In genomic region chr18:79387615-79388014, GRCh38 we compare ENCODE assay signal across 17 cellular contexts.
"Had no signal": no experiment of that assay in that cellular context is flagged by ENCODE, and none has a peak within 500 bp of the region (broad histone marks: within the 10 kb centered on the region; RNA-seq: fewer than 3 reads in every experiment).

No MANE protein-coding gene starts in this region.

- H3K9me3 Mint-ChIP-seq: naive thymus-derived CD8-positive, alpha-beta T cell; stimulated activated effector memory CD8-positive, alpha-beta T cell treated with anti-CD3 and anti-CD28 coated beads, Interleukin-12 subunit alpha, Interleukin-12 subunit beta, amount 100 ng/mL, for 72 hours; stimulated activated naive CD8-positive, alpha-beta T cell treated with anti-CD3 and anti-CD28 coated beads, Interleukin-15, Interleukin-2, amounts not matched to agents 100 ng/mL and 50 ng/mL, for 24 hours had no signal

- H3K4me2 ChIP-seq: smooth muscle cell had no signal

- H3K4me3 Mint-ChIP-seq: stimulated activated effector memory CD8-positive, alpha-beta T cell treated with anti-CD3 and anti-CD28 coated beads, Interleukin-12 subunit alpha, Interleukin-12 subunit beta, amount 100 ng/mL, for 72 hours; stimulated activated naive CD8-positive, alpha-beta T cell treated with anti-CD3 and anti-CD28 coated beads, Interleukin-15, Interleukin-2, amounts not matched to agents 100 ng/mL and 50 ng/mL, for 24 hours had no signal

- DNase-seq: dermis blood vessel endothelial cell; foreskin melanocyte; hypothalamus; kidney glomerular epithelial cell; right cardiac atrium; stimulated activated CD4-positive, alpha-beta T cell treated with anti-CD3 and anti-CD28 coated beads, Interleukin-2, amount 100 ng/mL, for 48 hours; stimulated activated CD8-positive, alpha-beta memory T cell treated with anti-CD3 and anti-CD28 coated beads, Interleukin-4, amount 100 ng/mL, for 48 hours; upper lobe of right lung had no signal

- H3K27ac ChIP-seq: heart left ventricle, testis, tibial nerve, upper lobe of right lung, vagina had no signal

- H3K36me3 Mint-ChIP-seq: naive thymus-derived CD8-positive, alpha-beta T cell had no signal

- H3K27ac Mint-ChIP-seq: stimulated activated effector memory CD8-positive, alpha-beta T cell treated with anti-CD3 and anti-CD28 coated beads, Interleukin-12 subunit alpha, Interleukin-12 subunit beta, amount 100 ng/mL, for 72 hours; stimulated activated naive CD8-positive, alpha-beta T cell treated with anti-CD3 and anti-CD28 coated beads, Interleukin-15, Interleukin-2, amounts not matched to agents 100 ng/mL and 50 ng/mL, for 24 hours had no signal

- H3K4me1 ChIP-seq: testis, upper lobe of right lung, vagina had no signal

- H3K27me3 ChIP-seq: testis, tibial nerve, vagina had no signal

- H3K36me3 ChIP-seq: heart left ventricle, tibial nerve, upper lobe of right lung, vagina had no signal

- ATAC-seq: heart left ventricle; mucosa of descending colon; naive thymus-derived CD8-positive, alpha-beta T cell; right cardiac atrium; stimulated activated effector memory CD8-positive, alpha-beta T cell treated with anti-CD3 and anti-CD28 coated beads, Interleukin-12 subunit alpha, Interleukin-12 subunit beta, amount 100 ng/mL, for 72 hours; upper lobe of right lung had no signal

- H3K9me3 ChIP-seq: heart left ventricle, mucosa of descending colon, testis, tibial nerve, upper lobe of right lung, vagina had no signal

- H3K4me3 ChIP-seq: heart left ventricle, mucosa of descending colon, smooth muscle cell, testis, tibial nerve, upper lobe of right lung, vagina had no signal
